9 cellular contexts compared by ENCODE assay signal in genomic region chr1:195195423-195196057, GRCh38.
DNase-seq lines count a peak whose midpoint lies in the region; ATAC-seq, FAIRE-seq and TF ChIP-seq lines count a peak whose summit lies in the region.
"Had no signal": no experiment of that assay in that cellular context is flagged by ENCODE, and none has a peak within 500 bp of the region (broad histone marks: within the 10 kb centered on the region; RNA-seq: fewer than 3 reads in every experiment).

No MANE protein-coding gene starts in this region.

- 75 to 84% methylated on average over 8 of the region's 8 CpGs for WGBS in heart right ventricle, 2 donors

- peak overlapping the region; percentile 64; the same call in 1 of the 2 replicates for H2AFZ ChIP-seq in PC-9

- H3K27me3 ChIP-seq in PC-9 (ENCODE audit: insufficient read depth, low read depth), result no peaks in the 10 kb centered on the region
- no peaks in the 10 kb centered on the region for H3K27me3 ChIP-seq in heart right ventricle
- H3K27me3 ChIP-seq: sigmoid colon had no signal

- H3K36me3 ChIP-seq in PC-9 (ENCODE audit: low read depth) (no peaks in the 10 kb centered on the region), heart right ventricle (no peaks in the 10 kb centered on the region)
- H3K36me3 ChIP-seq: sigmoid colon had no signal

- CTCF ChIA-PET in PC-9 (lab: Charles Lee), result no interaction called here

- H3K79me2 ChIP-seq in PC-9 (ENCODE audit: low read depth), result no peaks in the 10 kb centered on the region

- no peaks in the 10 kb centered on the region for H3F3A ChIP-seq in PC-9 (ENCODE audit: insufficient read depth, low read depth)

- H3K4me1 ChIP-seq in PC-9 (replicated peaks; ENCODE audit: insufficient read depth), result no peaks in the 10 kb centered on the region
- H3K4me1 ChIP-seq in heart right ventricle, result no peaks in the 10 kb centered on the region
- H3K4me1 ChIP-seq: sigmoid colon had no signal

- H3K4me2 ChIP-seq in PC-9, result 0 out of 2 replicates have a peak overlapping the region, but pooled peaks have one; percentile 24

- intact Hi-C loops in PC-9 (cut with micrococcal nuclease; ENCODE audit: unreplicated experiment) (no loop called here), heart right ventricle (cut with DNase I) (no loop called here)

- no peak for FAIRE-seq in HTR-8/SVneo (lab: Jason Lieb, UNC)

- peak; percentile 96 for ATAC-seq in GM19043 (IDR thresholded peaks at IDR 0.05; ENCODE audit: low read depth, unreplicated experiment)
- peak; percentile 94 for ATAC-seq in HG02885 (IDR thresholded peaks at IDR 0.05; ENCODE audit: poor library complexity, unreplicated experiment)
- no peak for ATAC-seq in heart right ventricle

- no TSS peak for BruUV-seq in PC-9 (replicated peaks; lab: Mats Ljungman, UMichigan)

- H3K9me3 ChIP-seq in PC-9 (ENCODE audit: insufficient read depth, low read depth), result no peaks in the 10 kb centered on the region
- H3K9me3 ChIP-seq in heart right ventricle, result peaks cover 0 to 8% (median 0%) of the 10 kb centered on the region in 11 donors
- H3K9me3 ChIP-seq: sigmoid colon had no signal

- DNase-seq in EL, result peak; percentile 2
- no peak for DNase-seq in PC-9
- no peak for DNase-seq in heart right ventricle
- no peak for DNase-seq in COLO668 (lab: John Stamatoyannopoulos, UW; ENCODE audit: unreplicated experiment)
- no peak for DNase-seq in HTR-8/SVneo (ENCODE audit: insufficient read length, low spot score)
- no peak for DNase-seq in DMS 273 (lab: John Stamatoyannopoulos, UW; ENCODE audit: unreplicated experiment)
- DNase-seq: sigmoid colon had no signal

- H4K20me1 ChIP-seq in PC-9 (ENCODE audit: insufficient read depth), result no peaks in the 10 kb centered on the region

- no peak overlapping the region for H3K27ac ChIP-seq in PC-9
- no peak overlapping the region for H3K27ac ChIP-seq in heart right ventricle
- H3K27ac ChIP-seq: sigmoid colon had no signal

- H3K4me3 ChIP-seq in PC-9, result no peak overlapping the region
- no peak overlapping the region for H3K4me3 ChIP-seq in heart right ventricle
- H3K4me3 ChIP-seq: sigmoid colon had no signal

- no peaks in the 10 kb centered on the region for H3K9me2 ChIP-seq in PC-9 (ENCODE audit: insufficient read depth)

- no peak for TF ChIP-seq CTCF in PC-9 (conservative IDR thresholded peaks at IDR 0.05)
- TF ChIP-seq CTCF in heart right ventricle (IDR thresholded peaks at IDR 0.05), result no peak

- POLR2A ChIA-PET in PC-9 (lab: Charles Lee; ENCODE audit: unreplicated experiment), result no interaction called here

Comparison
In these comparisons a context has a peak if more than half of its experiments do, and no peak if none do; other contexts are left out.
1. ATAC-seq: peak in GM19043 (single experiment) and HG02885 (single experiment); none in heart right ventricle (0 of 8).